In genomic region chr16:56317998-56318912, GRCh38 we compare ENCODE assay signal across 8 cellular contexts.
DNase-seq lines count a peak whose midpoint lies in the region; ATAC-seq and TF ChIP-seq lines count a peak whose summit lies in the region.

No MANE protein-coding gene starts in this region.

- peaks cover 18% of the 10 kb centered on the region for H3K27me3 ChIP-seq in AG04450 (ENCODE audit: control insufficient read depth, insufficient read depth, low read length)
- H3K27me3 ChIP-seq in left lung: peaks cover 0 to 8% of the 10 kb centered on the region in 2 donors

- POLR2A ChIA-PET in AG04450 (lab: Yijun Ruan, JAX): no interaction called here
- POLR2A ChIA-PET in activated CD4-positive, alpha-beta memory T cell treated with anti-CD3 and anti-CD28 coated beads for 36 hours (lab: Charles Lee): no interaction called here

- no peaks in the 10 kb centered on the region for H3K36me3 Mint-ChIP-seq in activated CD4-positive, alpha-beta memory T cell treated with anti-CD3 and anti-CD28 coated beads for 36 hours

- TF ChIP-seq CTCF in AG04450 (IDR thresholded peaks at IDR 0.05; ENCODE audit: low read depth, low read length): peak; percentile 95
- TF ChIP-seq CTCF in left lung (IDR thresholded peaks at IDR 0.05): peak; percentile 72 to 94

- H3K4me3 ChIP-seq in AG04450 (ENCODE audit: low read depth, low read length) (peak overlapping the region; percentile 47), left lung (no peak overlapping the region)

- H3K27ac ChIP-seq in AG04450 (ENCODE audit: low read depth, low read length) (no peak overlapping the region), left lung (no peak overlapping the region)

- H3K4me1 ChIP-seq in left lung: peaks cover 3 to 7% of the 10 kb centered on the region in 2 donors

- intact Hi-C loops in activated CD4-positive, alpha-beta memory T cell treated with anti-CD3 and anti-CD28 coated beads for 36 hours (cut with micrococcal nuclease): loop anchor here (1.0 to 10.0 kb wide), 6 partner anchors 39 to 853 kb away; no protein-coding TSS in a partner anchor
- intact Hi-C loops in left lung (cut with DNase I): loop anchor here in 1 of 2 donors (10.0 kb wide), 1 partner anchor 373 kb away; no protein-coding TSS in a partner anchor

- H3K27ac Mint-ChIP-seq in activated CD4-positive, alpha-beta memory T cell treated with anti-CD3 and anti-CD28 coated beads for 36 hours: no peak overlapping the region

- H3K9me3 Mint-ChIP-seq in activated CD4-positive, alpha-beta memory T cell treated with anti-CD3 and anti-CD28 coated beads for 36 hours: no peaks in the 10 kb centered on the region

- CTCF ChIA-PET in AG04450 (lab: Charles Lee): interaction anchor here (0.6 to 5.1 kb wide), 62 partner anchors 10 to 853 kb away, joined by 3 to 199 read pairs (median 3); partner anchors contain the start of gene CES5A
- CTCF ChIA-PET in activated CD4-positive, alpha-beta memory T cell treated with anti-CD3 and anti-CD28 coated beads for 36 hours (lab: Charles Lee): interaction anchor here (0.6 to 4.3 kb wide), 40 partner anchors 9 to 854 kb away, joined by 3 to 123 read pairs (median 4); no protein-coding TSS in a partner anchor

- DNase-seq in AG04450 (ENCODE audit: low read depth, low spot score) (peak; percentile 45), NCI-H526 (lab: John Stamatoyannopoulos, UW) (peak; percentile 4 to 56), dermis blood vessel endothelial cell (peak; percentile 82), left lung (peak; percentile 63 to 90)
- peak; percentile 87 for DNase-seq in activated CD4-positive, alpha-beta memory T cell treated with anti-CD3 and anti-CD28 coated beads for 36 hours
- DNase-seq in stimulated activated CD4-positive, alpha-beta T cell treated with anti-CD3 and anti-CD28 coated beads, Interleukin-4, amount 100 ng/mL, for 24 hours: peak; percentile 82

- H3K27me3 Mint-ChIP-seq in activated CD4-positive, alpha-beta memory T cell treated with anti-CD3 and anti-CD28 coated beads for 36 hours: no peaks in the 10 kb centered on the region

- peak; percentile 95 for ATAC-seq in GM18867 (IDR thresholded peaks at IDR 0.05; ENCODE audit: unreplicated experiment)
- peak; percentile 88 for ATAC-seq in HG03108 (IDR thresholded peaks at IDR 0.05; ENCODE audit: unreplicated experiment)
- peak; percentile 99 for ATAC-seq in left lung

- no peak overlapping the region for H3K4me3 Mint-ChIP-seq in activated CD4-positive, alpha-beta memory T cell treated with anti-CD3 and anti-CD28 coated beads for 36 hours

- H3K36me3 ChIP-seq in left lung: no peaks in the 10 kb centered on the region

- H3K4me1 Mint-ChIP-seq in activated CD4-positive, alpha-beta memory T cell treated with anti-CD3 and anti-CD28 coated beads for 36 hours (ENCODE audit: low read depth): peaks cover 3% of the 10 kb centered on the region

- H3K9me3 ChIP-seq in AG04450 (ENCODE audit: control insufficient read depth, insufficient read depth, low read length): no peaks in the 10 kb centered on the region
- H3K9me3 ChIP-seq in left lung: no peaks in the 10 kb centered on the region

Comparison
In these comparisons a context has a peak if more than half of its experiments do, and no peak if none do; other contexts are left out.
1. DNase-seq: peak in every context shown above with its lines; median percentile 87 in activated CD4-positive, alpha-beta memory T cell treated with anti-CD3 and anti-CD28 coated beads for 36 hours; 82 in dermis blood vessel endothelial cell; 82 in stimulated activated CD4-positive, alpha-beta T cell treated with anti-CD3 and anti-CD28 coated beads, Interleukin-4, amount 100 ng/mL, for 24 hours; 76 in left lung; 45 in AG04450; 30 in NCI-H526.